Comparison of ENCODE assay signal across 13 cellular contexts in the genomic region with DNA sequence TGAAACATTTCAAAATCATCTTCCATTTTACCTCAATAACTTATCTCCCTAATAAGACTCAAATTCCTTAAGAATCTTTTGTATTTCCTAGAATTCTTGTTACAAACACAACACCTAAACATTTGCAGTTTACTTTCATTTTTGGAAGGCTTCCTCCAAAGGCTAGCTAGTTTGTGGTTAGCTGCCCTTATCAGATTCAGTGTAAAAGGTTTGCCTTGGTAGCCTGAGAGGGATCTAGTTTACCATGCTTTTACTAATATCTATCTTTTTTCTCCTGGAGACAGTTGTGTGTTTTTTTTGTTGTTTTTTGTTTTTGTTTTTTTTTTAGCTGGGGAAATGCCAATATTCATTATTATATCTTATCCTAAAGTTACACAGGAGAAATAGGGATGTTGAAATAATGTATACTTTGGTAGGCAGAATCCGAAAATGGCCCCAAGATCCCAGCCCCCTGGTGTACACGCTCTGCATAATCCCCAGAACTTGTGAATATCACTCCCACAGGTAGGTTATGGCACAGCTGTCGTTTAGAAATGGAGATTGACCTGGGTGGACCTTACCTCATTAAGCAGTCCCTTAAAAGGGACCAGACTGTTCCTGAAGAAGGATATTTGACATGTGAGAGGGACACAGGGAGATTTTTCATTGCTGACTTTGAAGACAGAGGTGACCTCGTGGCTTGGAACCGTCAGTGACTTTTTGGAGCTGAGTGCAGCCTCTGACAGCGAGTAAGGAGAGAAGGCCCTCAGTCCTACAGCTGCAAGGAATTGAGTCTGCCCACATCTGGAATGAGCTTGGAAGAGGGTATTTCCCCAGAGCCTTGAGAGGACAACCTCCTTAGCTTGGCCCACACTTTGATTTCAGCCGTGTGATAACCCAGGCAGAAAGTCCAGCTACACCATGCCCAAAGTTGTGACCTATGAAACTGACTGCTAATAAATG. TPM values are rescaled to one million over a fixed set of nuclear protein-coding genes. Genes with fewer than 3 reads are reported as not detected.
A peak's percentile ranks its signal among the peaks of the same experiment; 100 is the strongest.
DNase-seq lines count a peak whose midpoint lies in the region; ATAC-seq and TF ChIP-seq lines count a peak whose summit lies in the region.
"Had no signal": no experiment of that assay in that cellular context is flagged by ENCODE, and none has a peak within 500 bp of the region (broad histone marks: within the 10 kb centered on the region; RNA-seq: fewer than 3 reads in every experiment).

No MANE protein-coding gene starts in this region.

- H3K27me3 ChIP-seq in CD8-positive, alpha-beta memory T cell (ENCODE audit: insufficient read depth, low read length, poor library complexity, severe bottlenecking): no peaks in the 10 kb centered on the region
- H3K27me3 ChIP-seq in mesendoderm (ENCODE audit: insufficient read depth, low read length, poor library complexity) (no peaks in the 10 kb centered on the region), breast epithelium (no peaks in the 10 kb centered on the region)
- H3K27me3 ChIP-seq: MG63, SJCRH30 had no signal

- H3K23ac ChIP-seq in mesendoderm (ENCODE audit: low read length): no peak overlapping the region

- no peak overlapping the region for H2BK15ac ChIP-seq in mesendoderm (replicated peaks; ENCODE audit: low read depth)

- no peaks in the 10 kb centered on the region for H3K9me3 Mint-ChIP-seq in CD8-positive, alpha-beta memory T cell
- peaks cover 0 to 3% (median 0%) of the 10 kb centered on the region in 9 donors for H3K9me3 Mint-ChIP-seq in naive thymus-derived CD8-positive, alpha-beta T cell

- peaks cover 0 to 13% (median 0%) of the 10 kb centered on the region in 3 donors for H3K36me3 Mint-ChIP-seq in CD8-positive, alpha-beta memory T cell
- no peaks in the 10 kb centered on the region for H3K36me3 Mint-ChIP-seq in naive thymus-derived CD8-positive, alpha-beta T cell

- peak; percentile 47 for ATAC-seq in HG02852 (IDR thresholded peaks at IDR 0.05; ENCODE audit: unreplicated experiment)
- peak in 1 of 2 donors; percentile 28 for ATAC-seq in naive thymus-derived CD8-positive, alpha-beta T cell
- ATAC-seq: sciatic nerve had no signal

- H3K79me1 ChIP-seq in mesendoderm (ENCODE audit: low read length): peaks cover 33% of the 10 kb centered on the region

- intact Hi-C loops in breast epithelium (cut with DNase I; ENCODE audit: low total_unique reads): no loop called here

- H3K27ac Mint-ChIP-seq in CD8-positive, alpha-beta memory T cell: peak overlapping the region in 7 of 8 donors; percentile 13 to 78 (median 56)
- H3K27ac Mint-ChIP-seq in naive thymus-derived CD8-positive, alpha-beta T cell: peak overlapping the region in 8 of 10 donors; percentile 12 to 69 (median 35)

- H3K27me3 Mint-ChIP-seq in CD8-positive, alpha-beta memory T cell: no peaks in the 10 kb centered on the region
- no peaks in the 10 kb centered on the region for H3K27me3 Mint-ChIP-seq in naive thymus-derived CD8-positive, alpha-beta T cell

- no peak overlapping the region for H3K56ac ChIP-seq in mesendoderm (ENCODE audit: low read length)

- POLR2A ChIA-PET in CD8-positive, alpha-beta memory T cell (lab: Charles Lee): interaction anchor here (0.6 kb wide), 1 partner anchor 12 kb away, joined by 12 read pairs; no protein-coding TSS in a partner anchor
- POLR2A ChIA-PET in naive thymus-derived CD8-positive, alpha-beta T cell (lab: Charles Lee): interaction anchor here (0.5 to 1.4 kb wide), 3 partner anchors 11 to 734 kb away, joined by 3 to 4 read pairs (median 4); no protein-coding TSS in a partner anchor

- no peak overlapping the region for H3K4me3 ChIP-seq in CD8-positive, alpha-beta memory T cell (ENCODE audit: low read length)
- H3K4me3 ChIP-seq in astrocyte of the cerebellum (ENCODE audit: low read depth, low read length) (no peak overlapping the region), mesendoderm (ENCODE audit: low read length) (no peak overlapping the region), breast epithelium (no peak overlapping the region)
- H3K4me3 ChIP-seq: MG63, SJCRH30, thoracic aorta had no signal

- DNase-seq in CD8-positive, alpha-beta memory T cell: no peak
- DNase-seq in astrocyte of the cerebellum (ENCODE audit: low read depth) (no peak), mesendoderm (no peak), breast epithelium (ENCODE audit: low spot score in 2 of 2) (no peak), AG20443 (ENCODE audit: low spot score) (no peak)
- DNase-seq in naive thymus-derived CD8-positive, alpha-beta T cell: no peak
- DNase-seq in activated CD4-positive, CD25-positive, alpha-beta regulatory T cell treated with anti-CD3 and anti-CD28 coated beads, Interleukin-2, amount 50 U/mL, for 72 hours: no peak
- DNase-seq: activated gamma-delta T cell, MG63, SJCRH30 had no signal

- H3K18ac ChIP-seq in mesendoderm (ENCODE audit: low read length): no peak overlapping the region

- H2BK5ac ChIP-seq in mesendoderm (ENCODE audit: low read length): no peak overlapping the region

- WGBS in mesendoderm (ENCODE audit: extremely low coverage, insufficient coverage, low lambda C conversion rate): no CpG with 5 or more reads among the region's 7 CpGs

- TF ChIP-seq CTCF in astrocyte of the cerebellum (IDR thresholded peaks at IDR 0.05; ENCODE audit: low read depth, low read length, missing control alignments) (peak; percentile 33), breast epithelium (IDR thresholded peaks at IDR 0.05) (peak in 1 of 3 donors; percentile 13)

- H3K4ac ChIP-seq in mesendoderm (ENCODE audit: low read depth, low read length): no peak overlapping the region

- H3K79me2 ChIP-seq in mesendoderm (ENCODE audit: control insufficient read depth, insufficient read depth, low read length): peaks cover 54% of the 10 kb centered on the region

- peaks cover 53% of the 10 kb centered on the region for H3K4me1 ChIP-seq in CD8-positive, alpha-beta memory T cell (ENCODE audit: insufficient read depth, low read length)
- peaks cover 31% of the 10 kb centered on the region for H3K4me1 ChIP-seq in mesendoderm (ENCODE audit: control insufficient read depth, low read depth, low read length)
- peaks cover 0 to 4% of the 10 kb centered on the region in 2 donors for H3K4me1 ChIP-seq in breast epithelium

- H3K4me2 ChIP-seq in mesendoderm (ENCODE audit: low read length): no peak overlapping the region

- H3K9ac ChIP-seq in mesendoderm (ENCODE audit: low read length): no peak overlapping the region

- H3K9me3 ChIP-seq in CD8-positive, alpha-beta memory T cell (ENCODE audit: low read length): no peaks in the 10 kb centered on the region
- no peaks in the 10 kb centered on the region for H3K9me3 ChIP-seq in breast epithelium
- H3K9me3 ChIP-seq: MG63, SJCRH30, thoracic aorta had no signal

- H3K27ac ChIP-seq in CD8-positive, alpha-beta memory T cell (ENCODE audit: low read depth, low read length): peak overlapping the region; percentile 11
- H3K27ac ChIP-seq in mesendoderm (ENCODE audit: low read depth, low read length) (no peak overlapping the region), breast epithelium (peak overlapping the region in 1 of 2 donors; percentile 79)
- H3K27ac ChIP-seq: SJCRH30 had no signal

- H3K36me3 ChIP-seq in CD8-positive, alpha-beta memory T cell (ENCODE audit: insufficient read depth, low read length): no peaks in the 10 kb centered on the region
- no peaks in the 10 kb centered on the region for H3K36me3 ChIP-seq in mesendoderm (ENCODE audit: control insufficient read depth, insufficient read depth, low read length)
- no peaks in the 10 kb centered on the region for H3K36me3 ChIP-seq in breast epithelium
- H3K36me3 ChIP-seq: MG63, thoracic aorta had no signal

- in situ Hi-C loops in astrocyte of the cerebellum (cut with HindIII; ENCODE audit: low sequenced_read_pairs): no loop called here

- H4K5ac ChIP-seq in mesendoderm (ENCODE audit: low read length): no peak overlapping the region

- H3K4me1 Mint-ChIP-seq in CD8-positive, alpha-beta memory T cell: peaks cover 73 to 94% (median 92%) of the 10 kb centered on the region in 3 donors
- peaks cover 51 to 89% (median 83%) of the 10 kb centered on the region in 4 donors for H3K4me1 Mint-ChIP-seq in naive thymus-derived CD8-positive, alpha-beta T cell

- no peak overlapping the region for H2AK5ac ChIP-seq in mesendoderm (ENCODE audit: low read length)

- H4K8ac ChIP-seq in mesendoderm (ENCODE audit: low read depth, low read length): no peak overlapping the region

- H3K4me3 Mint-ChIP-seq in CD8-positive, alpha-beta memory T cell: peak overlapping the region in 6 of 7 donors; percentile 12 to 68 (median 48)
- peak overlapping the region in 9 of 10 donors; percentile 14 to 66 (median 33) for H3K4me3 Mint-ChIP-seq in naive thymus-derived CD8-positive, alpha-beta T cell

- TF ChIP-seq POLR2A in breast epithelium (IDR thresholded peaks at IDR 0.05): no peak

- CTCF ChIA-PET in CD8-positive, alpha-beta memory T cell (lab: Charles Lee): interaction anchor here (1.2 to 1.9 kb wide), 3 partner anchors 11 to 62 kb away, joined by 4 to 6 read pairs (median 4); no protein-coding TSS in a partner anchor

- no peak overlapping the region for H2BK120ac ChIP-seq in mesendoderm (ENCODE audit: low read depth, low read length)

RNA-seq across cellular contexts. Expression of a gene that starts 33.4 kb away (rescaled TPM):
- total RNA-seq in CD8-positive, alpha-beta memory T cell: 10 to 100 TPM; 54.3 to 56.8 TPM
- polyA plus RNA-seq in CD8-positive, alpha-beta memory T cell: 34.8 TPM
- 10 to 100 TPM; 50.7 to 56.7 TPM for total RNA-seq in naive thymus-derived CD8-positive, alpha-beta T cell
- 10 to 100 TPM; 44.8 to 49.5 (median 46.0) TPM for polyA plus RNA-seq in naive thymus-derived CD8-positive, alpha-beta T cell
- 142 TPM for polyA plus RNA-seq in mesendoderm (2013, experiment 1 of 2)
- 163 TPM for polyA plus RNA-seq in mesendoderm (2013, experiment 2 of 2)
- total RNA-seq in breast epithelium: 100 to 1,000 TPM in 2 of 3 donors, 10 to 100 TPM in 1; 78.6 to 362 (median 329) TPM
